26 cellular contexts compared by ENCODE assay signal in the genomic region with DNA sequence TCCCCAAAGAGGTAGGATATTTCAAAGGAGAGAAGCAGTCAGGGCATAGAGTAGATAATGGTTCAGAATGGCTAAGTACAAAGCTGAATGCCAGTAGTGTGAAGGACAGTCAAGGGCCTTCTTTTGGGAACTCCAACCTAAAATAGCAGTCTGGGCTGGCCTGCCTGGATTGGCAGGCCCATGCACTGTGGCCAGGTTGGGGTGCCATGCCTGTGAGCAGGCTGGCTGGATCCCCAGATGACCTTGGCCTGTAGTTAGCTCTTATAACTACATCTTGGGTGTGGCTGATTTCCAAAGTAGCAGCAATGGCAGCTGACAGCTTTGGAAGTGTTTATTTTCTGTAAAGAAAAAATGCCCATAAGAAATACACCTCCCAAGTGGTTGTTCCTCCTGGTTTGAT. TPM values are rescaled to one million over a fixed set of nuclear protein-coding genes. Genes with fewer than 3 reads are reported as not detected.
DNase-seq lines count a peak whose midpoint lies in the region; ATAC-seq and TF ChIP-seq lines count a peak whose summit lies in the region.
"Had no signal": no experiment of that assay in that cellular context is flagged by ENCODE, and none has a peak within 500 bp of the region (broad histone marks: within the 10 kb centered on the region; RNA-seq: fewer than 3 reads in every experiment).

No MANE protein-coding gene starts in this region.

- intact Hi-C loops in left colon (cut with DNase I, micrococcal nuclease) (no loop called here), psoas muscle (cut with DNase I) (loop anchor here in 1 of 2 donors (5.0 kb wide), 1 partner anchor 34 kb away; no protein-coding TSS in a partner anchor), vagina (cut with DNase I) (loop anchor here (10.0 kb wide), 1 partner anchor 743 kb away; no protein-coding TSS in a partner anchor)
- intact Hi-C loops in activated CD4-positive, alpha-beta T cell treated with anti-CD3 and anti-CD28 coated beads for 36 hours (cut with DNase I, micrococcal nuclease), result loop anchor here in 1 of 2 experiments (5.0 kb wide), 1 partner anchor 811 kb away; no protein-coding TSS in a partner anchor

- TF ChIP-seq CTCF in psoas muscle (IDR thresholded peaks at IDR 0.05), result no peak
- TF ChIP-seq CTCF in vagina (IDR thresholded peaks at IDR 0.05), result no peak

- CTCF ChIA-PET in activated CD4-positive, alpha-beta T cell treated with anti-CD3 and anti-CD28 coated beads for 36 hours (lab: Charles Lee), result interaction anchor here (0.7 to 2.5 kb wide), 30 partner anchors 7 to 1022 kb away, joined by 3 to 14 read pairs (median 4); no protein-coding TSS in a partner anchor

- H3K36me3 ChIP-seq in MG63, result no peaks in the 10 kb centered on the region
- H3K36me3 ChIP-seq in psoas muscle (ENCODE audit: insufficient read depth in 1 of 2, low read depth in 1 of 2), result no peaks in the 10 kb centered on the region
- H3K36me3 ChIP-seq in vagina, result no peaks in the 10 kb centered on the region
- H3K36me3 ChIP-seq: BLaER1 treated with 17β-estradiol and CSF1 and Interleukin-3, amounts not matched to agents 10 nM and 100 nM; stomach; tibial nerve had no signal

- H3K4me1 ChIP-seq in psoas muscle (peaks cover 47% of the 10 kb centered on the region), vagina (no peaks in the 10 kb centered on the region)

- H3K9me3 ChIP-seq in MG63 (no peaks in the 10 kb centered on the region), psoas muscle (no peaks in the 10 kb centered on the region), vagina (no peaks in the 10 kb centered on the region)
- H3K9me3 ChIP-seq: BLaER1 treated with 17β-estradiol and CSF1 and Interleukin-3, amounts not matched to agents 10 nM and 100 nM; Caco-2; stomach; tibial nerve had no signal

- ATAC-seq in esophagus mucosa (peak; percentile 22), left colon (peak; percentile 58), psoas muscle (peak; percentile 71 to 81 (median 76))
- ATAC-seq in effector memory CD8-positive, alpha-beta T cell (replicated peaks), result no peak
- no peak for ATAC-seq in activated CD4-positive, alpha-beta T cell treated with anti-CD3 and anti-CD28 coated beads for 36 hours
- ATAC-seq: activated CD8-positive, alpha-beta T cell treated with anti-CD3 and anti-CD28 coated beads, Interleukin-2, amount 10 ng/mL, durations not matched to agents 7 days and 5 days; activated naive CD4-positive, alpha-beta T cell treated with anti-CD3 and anti-CD28 coated beads, Interleukin-2, amount 50 U/mL, for 72 hours had no signal

- H3K27me3 Mint-ChIP-seq in effector memory CD8-positive, alpha-beta T cell, result peaks cover 6 to 9% of the 10 kb centered on the region in 2 donors
- H3K27me3 Mint-ChIP-seq in activated CD4-positive, alpha-beta T cell treated with anti-CD3 and anti-CD28 coated beads for 36 hours, result no peaks in the 10 kb centered on the region

- H3K27me3 ChIP-seq in MG63 (no peaks in the 10 kb centered on the region), psoas muscle (ENCODE audit: insufficient read depth in 3 of 3, low read length in 2 of 3) (no peaks in the 10 kb centered on the region), vagina (no peaks in the 10 kb centered on the region)
- H3K27me3 ChIP-seq: BLaER1 treated with 17β-estradiol and CSF1 and Interleukin-3, amounts not matched to agents 10 nM and 100 nM; stomach; tibial nerve had no signal

- H3K27ac Mint-ChIP-seq in effector memory CD8-positive, alpha-beta T cell, result no peak overlapping the region
- no peak overlapping the region for H3K27ac Mint-ChIP-seq in activated CD4-positive, alpha-beta T cell treated with anti-CD3 and anti-CD28 coated beads for 36 hours
- H3K27ac Mint-ChIP-seq: activated CD8-positive, alpha-beta T cell treated with anti-CD3 and anti-CD28 coated beads, Interleukin-2, amount 10 ng/mL, durations not matched to agents 7 days and 5 days; activated naive CD4-positive, alpha-beta T cell treated with anti-CD3 and anti-CD28 coated beads, Interleukin-2, amount 50 U/mL, for 72 hours; activated T-helper 2 cell treated with anti-CD3 and anti-CD28 coated beads, Interferon-gamma antibody, Interleukin-2, Interleukin-4, amounts not matched to agents 10 μg/mL and 5 μg/mL and 100 μg/mL, durations not matched to agents 14 hours and 24 hours and 36 hours; memory B cell; naive B cell; T-helper 2 cell treated with Interferon-gamma antibody and Interleukin-4, amounts not matched to agents 5 μg/mL and 100 μg/mL, for 36 hours had no signal

- DNase-seq in MG63 (peak; percentile 42), left colon (no peak), psoas muscle (peak in 1 of 2 donors; percentile 65), AG20443 (ENCODE audit: low spot score) (no peak), vagina (ENCODE audit: extremely low spot score in 2 of 2) (no peak)
- no peak for DNase-seq in effector memory CD8-positive, alpha-beta T cell
- no peak for DNase-seq in activated CD4-positive, alpha-beta T cell treated with anti-CD3 and anti-CD28 coated beads for 36 hours
- DNase-seq: activated CD8-positive, alpha-beta T cell treated with anti-CD3 and anti-CD28 coated beads, Interleukin-2, amount 10 ng/mL, durations not matched to agents 7 days and 5 days; central memory CD4-positive, alpha-beta T cell; glutamatergic neuron; KG1; nucleus accumbens; stimulated activated CD4-positive, alpha-beta T cell treated with anti-CD3 and anti-CD28 coated beads, Interleukin-1b, Interleukin-23, amount 100 ng/mL, for 48 hours; stimulated activated CD8-positive, alpha-beta memory T cell treated with anti-CD3 and anti-CD28 coated beads, Interleukin-4, amount 100 ng/mL, for 48 hours; stomach had no signal

- no peak overlapping the region for H3K4me3 Mint-ChIP-seq in effector memory CD8-positive, alpha-beta T cell
- no peak overlapping the region for H3K4me3 Mint-ChIP-seq in activated CD4-positive, alpha-beta T cell treated with anti-CD3 and anti-CD28 coated beads for 36 hours
- H3K4me3 Mint-ChIP-seq: activated CD8-positive, alpha-beta T cell treated with anti-CD3 and anti-CD28 coated beads, Interleukin-2, amount 10 ng/mL, durations not matched to agents 7 days and 5 days; memory B cell; naive B cell; T-helper 2 cell treated with Interferon-gamma antibody and Interleukin-4, amounts not matched to agents 5 μg/mL and 100 μg/mL, for 36 hours had no signal

- peak overlapping the region; percentile 85 for H3K27ac ChIP-seq in psoas muscle
- no peak overlapping the region for H3K27ac ChIP-seq in vagina
- H3K27ac ChIP-seq: BLaER1 treated with 17β-estradiol and CSF1 and Interleukin-3, amounts not matched to agents 10 nM and 100 nM; stomach; tibial nerve had no signal

- POLR2A ChIA-PET in activated CD4-positive, alpha-beta T cell treated with anti-CD3 and anti-CD28 coated beads for 36 hours (lab: Charles Lee), result interaction anchor here (0.6 kb wide), 1 partner anchor 116 kb away, joined by 3 read pairs; no protein-coding TSS in a partner anchor

- H3K36me3 Mint-ChIP-seq in effector memory CD8-positive, alpha-beta T cell (ENCODE audit: insufficient read depth), result no peaks in the 10 kb centered on the region
- H3K36me3 Mint-ChIP-seq in activated CD4-positive, alpha-beta T cell treated with anti-CD3 and anti-CD28 coated beads for 36 hours (ENCODE audit: low read depth), result no peaks in the 10 kb centered on the region
- H3K36me3 Mint-ChIP-seq: activated naive CD4-positive, alpha-beta T cell treated with anti-CD3 and anti-CD28 coated beads, Interleukin-2, amount 50 U/mL, for 72 hours; memory B cell; naive B cell had no signal

- H3K4me3 ChIP-seq in MG63 (no peak overlapping the region), psoas muscle (peak overlapping the region; percentile 69), vagina (no peak overlapping the region)
- H3K4me3 ChIP-seq: BLaER1 treated with 17β-estradiol and CSF1 and Interleukin-3, amounts not matched to agents 10 nM and 100 nM; smooth muscle cell; stomach; tibial nerve had no signal

- no peak for TF ChIP-seq POLR2A in vagina (IDR thresholded peaks at IDR 0.05)

- no peaks in the 10 kb centered on the region for H3K9me3 Mint-ChIP-seq in effector memory CD8-positive, alpha-beta T cell
- H3K9me3 Mint-ChIP-seq in activated CD4-positive, alpha-beta T cell treated with anti-CD3 and anti-CD28 coated beads for 36 hours (ENCODE audit: low read depth), result no peaks in the 10 kb centered on the region
- H3K9me3 Mint-ChIP-seq: activated naive CD4-positive, alpha-beta T cell treated with anti-CD3 and anti-CD28 coated beads, Interleukin-2, amount 50 U/mL, for 72 hours; activated T-helper 2 cell treated with anti-CD3 and anti-CD28 coated beads, Interferon-gamma antibody, Interleukin-2, Interleukin-4, amounts not matched to agents 10 μg/mL and 5 μg/mL and 100 μg/mL, durations not matched to agents 14 hours and 24 hours and 36 hours; memory B cell; naive B cell; T-helper 2 cell treated with Interferon-gamma antibody and Interleukin-4, amounts not matched to agents 5 μg/mL and 100 μg/mL, for 36 hours had no signal

- H3K4me1 Mint-ChIP-seq in effector memory CD8-positive, alpha-beta T cell (ENCODE audit: low read depth in 2 of 2), result no peaks in the 10 kb centered on the region
- H3K4me1 Mint-ChIP-seq in activated CD4-positive, alpha-beta T cell treated with anti-CD3 and anti-CD28 coated beads for 36 hours, result no peaks in the 10 kb centered on the region

RNA-seq across cellular contexts. Expression of gene ITGB6, which starts 51.5 kb away (rescaled TPM):
- not detected in 2 replicates for total RNA-seq in MG63 (2014; rRNA removed; shearing (Covaris generic); ENCODE audit: low replicate concordance)
- total RNA-seq in esophagus mucosa (24.2 TPM), left colon (10 to 100 TPM; 19.7 to 28.0 TPM), psoas muscle (10 to 100 TPM in 2 of 4 donors, 1 to 10 TPM in 2; 4.6 to 24.3 (median 10.0) TPM), vagina (17.2 TPM)
- 1 to 10 TPM; 2.1 to 4.8 (median 3.0) TPM for polyA plus RNA-seq in psoas muscle
- total RNA-seq in activated CD4-positive, alpha-beta T cell treated with anti-CD3 and anti-CD28 coated beads for 36 hours, result not detected
- total RNA-seq: activated CD8-positive, alpha-beta T cell treated with anti-CD3 and anti-CD28 coated beads, Interleukin-2, amount 10 ng/mL, durations not matched to agents 7 days and 5 days; activated naive CD4-positive, alpha-beta T cell treated with anti-CD3 and anti-CD28 coated beads, Interleukin-2, amount 50 U/mL, for 72 hours; activated T-helper 2 cell treated with anti-CD3 and anti-CD28 coated beads, Interferon-gamma antibody, Interleukin-2, Interleukin-4, amounts not matched to agents 10 μg/mL and 5 μg/mL and 100 μg/mL, durations not matched to agents 14 hours and 24 hours and 36 hours; tibial nerve had no signal
- polyA plus RNA-seq: AG04450 had no signal

Comparison
In these comparisons a context has a peak if more than half of its experiments do, and no peak if none do; other contexts are left out.
1. ATAC-seq: peak in esophagus mucosa (single experiment), left colon (single experiment) and psoas muscle (4 of 4); none in effector memory CD8-positive, alpha-beta T cell (single experiment) and activated CD4-positive, alpha-beta T cell treated with anti-CD3 and anti-CD28 coated beads for 36 hours (single experiment).